1 cellular context compared by ENCODE assay signal in the genomic region with DNA sequence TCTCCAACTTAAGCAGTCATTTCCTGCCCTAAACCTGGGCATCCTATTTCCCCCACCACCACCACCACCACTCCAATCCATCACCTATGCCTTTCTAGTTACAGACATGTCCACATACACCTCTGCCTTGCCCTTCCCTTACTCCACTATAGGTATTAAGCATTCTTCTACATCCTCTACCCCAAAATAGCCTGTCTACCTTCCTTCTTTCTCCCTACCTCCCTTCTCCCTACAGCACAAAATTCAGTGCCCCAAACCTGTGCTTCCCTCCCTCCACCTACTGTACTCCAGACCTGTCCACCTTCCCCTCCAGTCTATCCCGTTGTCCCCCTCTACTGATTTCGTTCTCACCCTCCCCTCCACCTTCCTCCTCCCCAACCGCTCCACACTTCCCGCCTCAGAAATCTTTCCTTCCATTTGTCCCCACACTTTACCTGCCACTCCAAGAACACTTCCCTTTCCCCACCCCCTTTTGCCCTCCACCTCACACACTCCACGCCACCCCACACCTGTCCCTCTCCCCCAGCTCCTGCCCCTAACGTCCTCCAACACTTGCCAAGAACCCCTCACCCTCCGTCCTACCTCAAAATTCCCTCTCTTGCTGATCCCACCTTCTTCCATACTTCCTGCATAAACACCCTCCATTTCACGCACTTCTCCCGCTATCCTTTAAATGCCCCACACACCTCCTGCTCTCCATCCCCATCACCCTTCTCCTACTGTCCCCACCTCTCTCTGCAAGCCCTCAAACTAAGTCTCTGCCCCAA.
TF ChIP-seq lines count a peak whose summit lies in the region.

No MANE protein-coding gene starts in this region.

TF ChIP-seq in GM12891, 5 proteins besides CTCF, POLR2A, EP300 and RAD21 (continued from another document):
- TF ChIP-seq POU2F2 (IDR thresholded peaks at IDR 0.05; ENCODE audit: low read depth, low read length) (no peak), TAF1 (IDR thresholded peaks at IDR 0.05; ENCODE audit: low read depth, low read length) (no peak), PAX5 (IDR thresholded peaks at IDR 0.05; ENCODE audit: insufficient read depth, low read length, severe bottlenecking) (no peak), POLR2AphosphoS5 (IDR thresholded peaks at IDR 0.05; ENCODE audit: low read depth, low read length) (no peak)
TF ChIP-seq in GM12891: peak in this region for 0.
